ENCODE assay signal across 2 cellular contexts in genomic region chr6:37222992-37223391, GRCh38.
TF ChIP-seq lines count a peak whose summit lies in the region.

No MANE protein-coding gene starts in this region.

TF ChIP-seq in SK-N-SH, 30 proteins besides CTCF, POLR2A, EP300 and RAD21 (continued from another document):
- TF ChIP-seq MAX (IDR thresholded peaks at IDR 0.05; ENCODE audit: low read depth) (no peak), RCOR1 (IDR thresholded peaks at IDR 0.05; ENCODE audit: low read length) (no peak), RFX5 (IDR thresholded peaks at IDR 0.05; ENCODE audit: low read length) (no peak), ELF1 (IDR thresholded peaks at IDR 0.05) (no peak), TEAD4 (IDR thresholded peaks at IDR 0.05; ENCODE audit: borderline replicate concordance, insufficient read depth) (no peak), NRF1 (IDR thresholded peaks at IDR 0.05; ENCODE audit: low read depth, low read length) (no peak), CHD2 (IDR thresholded peaks at IDR 0.05; ENCODE audit: low read length, partially characterized antibody) (no peak)

TF ChIP-seq in WTC11, 78 proteins besides CTCF, POLR2A, EP300 and RAD21 (continued from another document):
- TF ChIP-seq ZNF512 (CRISPR knock-in tag; IDR thresholded peaks at IDR 0.05; ENCODE audit: borderline replicate concordance): no peak
- TF ChIP-seq ETV6 (CRISPR knock-in tag; IDR thresholded peaks at IDR 0.05): no peak
- no peak for TF ChIP-seq CREM (CRISPR knock-in tag; IDR thresholded peaks at IDR 0.05)
- TF ChIP-seq NFATC4 (CRISPR knock-in tag; IDR thresholded peaks at IDR 0.05): no peak
- no peak for TF ChIP-seq ELF4 (CRISPR knock-in tag; IDR thresholded peaks at IDR 0.05; ENCODE audit: low read depth)
- TF ChIP-seq ATF3 (CRISPR knock-in tag; conservative IDR thresholded peaks at IDR 0.05): no peak
- TF ChIP-seq USF2 (CRISPR knock-in tag; IDR thresholded peaks at IDR 0.05): no peak
- TF ChIP-seq CBFB (CRISPR knock-in tag; IDR thresholded peaks at IDR 0.05; ENCODE audit: low read depth): no peak
